Comparison of ENCODE assay signal across 34 cellular contexts in the genomic region with DNA sequence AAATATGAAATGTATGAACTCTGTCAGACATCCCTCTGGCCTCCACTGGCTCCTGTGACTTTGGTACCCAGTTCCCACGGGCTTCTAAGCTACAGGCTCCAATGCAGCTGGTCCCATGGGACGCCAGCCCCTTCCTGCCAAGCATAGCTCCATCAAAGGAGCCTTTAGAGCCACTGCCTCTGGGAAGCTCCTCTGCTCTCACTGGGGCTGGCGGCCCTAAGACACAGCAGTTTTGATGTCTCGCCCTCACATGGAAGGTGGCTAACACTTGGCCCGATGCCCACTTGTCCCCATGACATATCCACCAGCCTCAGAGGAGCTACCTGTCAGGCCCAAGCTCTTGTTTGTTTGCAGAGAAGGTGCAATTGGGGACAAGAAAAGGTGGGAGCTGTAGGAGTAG.
"Had no signal": no experiment of that assay in that cellular context is flagged by ENCODE, and none has a peak within 500 bp of the region (broad histone marks: within the 10 kb centered on the region; RNA-seq: fewer than 3 reads in every experiment).

No MANE protein-coding gene starts in this region.

- H3K9me3 Mint-ChIP-seq: activated CD4-positive, alpha-beta memory T cell treated with anti-CD3 and anti-CD28 coated beads, Interleukin-2, amount 10 ng/mL, durations not matched to agents 7 days and 5 days; activated T-cell treated with anti-CD3 and anti-CD28 coated beads, Interleukin-2, amount 50 U/mL, for 24 hours had no signal

- H3K27ac ChIP-seq: ascending aorta, breast epithelium, cardiac muscle cell, coronary artery, dorsolateral prefrontal cortex, esophagus muscularis mucosa, foreskin keratinocyte, gastrocnemius medialis, heart left ventricle, VCaP had no signal

- DNase-seq: activated CD4-positive, alpha-beta memory T cell treated with anti-CD3 and anti-CD28 coated beads, Interleukin-2, amount 10 ng/mL, durations not matched to agents 7 days and 5 days; activated CD4-positive, alpha-beta T cell treated with anti-CD3 and anti-CD28 coated beads for 1 hour; activated CD4-positive, alpha-beta T cell treated with anti-CD3 and anti-CD28 coated beads for 4 hours; activated CD4-positive, alpha-beta T cell treated with anti-CD3 and anti-CD28 coated beads, Interleukin-2, amount 10 ng/mL, durations not matched to agents 7 days and 5 days; activated CD4-positive, alpha-beta T cell treated with anti-CD3 and anti-CD28 coated beads, Interleukin-2, amount 50 U/mL, for 4 hours; activated CD8-positive, alpha-beta memory T cell treated with anti-CD3 and anti-CD28 coated beads, Interleukin-2, amount 50 U/mL, for 48 hours; activated gamma-delta T cell; activated naive CD4-positive, alpha-beta T cell; activated naive CD4-positive, alpha-beta T cell treated with anti-CD3 and anti-CD28 coated beads, Interleukin-2, amount 10 ng/mL, durations not matched to agents 7 days and 5 days; activated naive CD8-positive, alpha-beta T cell treated with anti-CD3 and anti-CD28 coated beads, Interleukin-2, amount 10 ng/mL, durations not matched to agents 7 days and 5 days; activated T-cell treated with anti-CD3 and anti-CD28 coated beads for 4 hours; activated T-cell treated with anti-CD3 and anti-CD28 coated beads, Interleukin-2, amount 50 U/mL, for 24 hours; activated T-cell treated with anti-CD3 and anti-CD28 coated beads, Interleukin-2, amount 50 U/mL, for 72 hours; central memory CD4-positive, alpha-beta T cell; cerebellar nuclear complex; dorsolateral prefrontal cortex; effector memory CD4-positive, alpha-beta T cell; endodermal cell; erythroblast; foreskin keratinocyte; gastrocnemius medialis; glutamatergic neuron; T-helper 2 cell had no signal

- H3K4me1 ChIP-seq: ascending aorta, breast epithelium, esophagus muscularis mucosa, foreskin keratinocyte, gastrocnemius medialis, heart left ventricle had no signal

- H3K4me3 Mint-ChIP-seq: activated CD4-positive, alpha-beta memory T cell treated with anti-CD3 and anti-CD28 coated beads, Interleukin-2, amount 10 ng/mL, durations not matched to agents 7 days and 5 days; activated CD4-positive, alpha-beta T cell treated with anti-CD3 and anti-CD28 coated beads, Interleukin-2, amount 10 ng/mL, durations not matched to agents 7 days and 5 days; activated naive CD4-positive, alpha-beta T cell treated with anti-CD3 and anti-CD28 coated beads, Interleukin-2, amount 10 ng/mL, durations not matched to agents 7 days and 5 days; activated naive CD8-positive, alpha-beta T cell treated with anti-CD3 and anti-CD28 coated beads, Interleukin-2, amount 10 ng/mL, durations not matched to agents 7 days and 5 days; activated T-cell treated with anti-CD3 and anti-CD28 coated beads, Interleukin-2, amount 50 U/mL, for 24 hours; activated T-cell treated with anti-CD3 and anti-CD28 coated beads, Interleukin-2, amount 50 U/mL, for 72 hours; brain; dendritic cell treated with granulocyte-macrophage colony-stimulating factor and Interleukin-4, amounts not matched to agents 40 ng/mL and 50 ng/mL, for 4 days; endodermal cell; WTC11 had no signal

- H3K27ac Mint-ChIP-seq: activated CD4-positive, alpha-beta memory T cell treated with anti-CD3 and anti-CD28 coated beads, Interleukin-2, amount 10 ng/mL, durations not matched to agents 7 days and 5 days; activated CD4-positive, alpha-beta T cell treated with anti-CD3 and anti-CD28 coated beads, Interleukin-2, amount 10 ng/mL, durations not matched to agents 7 days and 5 days; activated naive CD4-positive, alpha-beta T cell treated with anti-CD3 and anti-CD28 coated beads, Interleukin-2, amount 10 ng/mL, durations not matched to agents 7 days and 5 days; activated naive CD4-positive, alpha-beta T cell treated with anti-CD3 and anti-CD28 coated beads, Interleukin-2, amount 50 U/mL, for 72 hours; activated naive CD8-positive, alpha-beta T cell treated with anti-CD3 and anti-CD28 coated beads, Interleukin-2, amount 10 ng/mL, durations not matched to agents 7 days and 5 days; activated T-cell treated with anti-CD3 and anti-CD28 coated beads, Interleukin-2, amount 50 U/mL, for 24 hours; activated T-cell treated with anti-CD3 and anti-CD28 coated beads, Interleukin-2, amount 50 U/mL, for 72 hours; brain; dendritic cell treated with granulocyte-macrophage colony-stimulating factor and Interleukin-4, amounts not matched to agents 40 ng/mL and 50 ng/mL, for 4 days; endodermal cell; WTC11 had no signal

- H3K9me3 ChIP-seq: gastrocnemius medialis had no signal

- H3K36me3 Mint-ChIP-seq: activated naive CD4-positive, alpha-beta T cell treated with anti-CD3 and anti-CD28 coated beads, Interleukin-2, amount 50 U/mL, for 72 hours; brain; WTC11 had no signal

- H3K27me3 ChIP-seq: ascending aorta, breast epithelium, cardiac muscle cell, esophagus muscularis mucosa, gastrocnemius medialis, heart left ventricle had no signal

- H3K4me3 ChIP-seq: ascending aorta, breast epithelium, cardiac muscle cell, coronary artery, dorsolateral prefrontal cortex, esophagus muscularis mucosa, gastrocnemius medialis, heart left ventricle had no signal

- H3K36me3 ChIP-seq: ascending aorta, breast epithelium, cardiac muscle cell, esophagus muscularis mucosa, gastrocnemius medialis, heart left ventricle had no signal

- H3K4me1 Mint-ChIP-seq: activated CD4-positive, alpha-beta memory T cell treated with anti-CD3 and anti-CD28 coated beads, Interleukin-2, amount 10 ng/mL, durations not matched to agents 7 days and 5 days; activated CD4-positive, alpha-beta T cell treated with anti-CD3 and anti-CD28 coated beads, Interleukin-2, amount 10 ng/mL, durations not matched to agents 7 days and 5 days; brain had no signal

- ATAC-seq: activated naive CD4-positive, alpha-beta T cell treated with anti-CD3 and anti-CD28 coated beads, Interleukin-2, amount 50 U/mL, for 72 hours; activated T-cell treated with anti-CD3 and anti-CD28 coated beads, Interleukin-2, amount 50 U/mL, for 72 hours; foreskin keratinocyte; gastrocnemius medialis; heart left ventricle; WTC11 had no signal

- H3K27me3 Mint-ChIP-seq: activated naive CD4-positive, alpha-beta T cell treated with anti-CD3 and anti-CD28 coated beads, Interleukin-2, amount 10 ng/mL, durations not matched to agents 7 days and 5 days; activated naive CD8-positive, alpha-beta T cell treated with anti-CD3 and anti-CD28 coated beads, Interleukin-2, amount 10 ng/mL, durations not matched to agents 7 days and 5 days; activated T-cell treated with anti-CD3 and anti-CD28 coated beads, Interleukin-2, amount 50 U/mL, for 24 hours; dendritic cell treated with granulocyte-macrophage colony-stimulating factor and Interleukin-4, amounts not matched to agents 40 ng/mL and 50 ng/mL, for 4 days had no signal
